ENCODE assay signal across 11 cellular contexts in the genomic region with DNA sequence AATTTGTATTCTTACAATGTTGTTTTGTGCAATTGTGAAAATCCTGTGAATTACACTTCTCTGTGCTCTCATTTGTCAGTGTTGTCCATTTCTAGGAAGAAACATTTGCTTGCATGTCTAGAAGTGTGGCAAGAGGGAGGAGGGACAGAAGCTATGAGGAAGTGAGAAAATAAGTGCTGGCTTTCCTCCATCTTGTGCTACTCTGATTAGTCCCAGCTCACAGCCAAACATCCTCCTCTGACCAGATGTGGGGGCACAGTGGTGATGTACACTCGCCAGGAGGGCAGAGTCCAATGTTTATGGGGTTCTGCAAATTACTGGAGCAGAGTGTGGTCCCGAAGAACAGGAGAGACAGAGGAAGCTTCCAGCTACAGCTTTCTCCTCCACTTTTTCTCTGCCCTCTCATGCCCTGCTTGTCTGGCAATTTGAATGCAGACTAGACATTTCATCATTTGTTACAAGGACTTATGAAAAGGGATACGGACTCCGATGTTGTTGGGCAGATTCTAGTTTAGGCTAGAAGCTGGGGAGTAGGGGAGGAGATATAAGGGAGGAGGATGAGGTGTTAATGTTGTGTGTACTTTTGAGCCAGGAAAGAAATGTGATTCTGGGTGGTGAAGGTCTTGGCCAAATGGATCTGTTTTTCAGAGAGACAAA.
DNase-seq lines count a peak whose midpoint lies in the region; ATAC-seq, FAIRE-seq and TF ChIP-seq lines count a peak whose summit lies in the region.
"Had no signal": no experiment of that assay in that cellular context is flagged by ENCODE, and none has a peak within 500 bp of the region (broad histone marks: within the 10 kb centered on the region; RNA-seq: fewer than 3 reads in every experiment).

No MANE protein-coding gene starts in this region.

- no peak for TF ChIP-seq EP300 in GM12878 (IDR thresholded peaks at IDR 0.05; ENCODE audit: borderline replicate concordance in 1 of 2, control insufficient read depth in 1 of 2, low read depth in 2 of 2, low read length in 2 of 2)

- FAIRE-seq in GM12878 (lab: Jason Lieb, UNC) (peak; percentile 61), RCC 7860 (lab: Jason Lieb, UNC) (no peak)

- DNase-seq in GM12878 (ENCODE audit: low read depth, low spot score) (peak; percentile 13), ureter (ENCODE audit: low spot score) (no peak), RCC 7860 (ENCODE audit: low spot score) (no peak)
- DNase-seq in activated naive CD4-positive, alpha-beta T cell (lab: John Stamatoyannopoulos, UW), result no peak
- no peak for DNase-seq in activated naive CD4-positive, alpha-beta T cell treated with anti-CD3 and anti-CD28 coated beads, Interleukin-2, amount 50 U/mL, for 16 hours
- DNase-seq: NCI-H526 treated with DMSO at 0.1 percent for 48 hours, right lobe of liver, upper lobe of left lung had no signal

- POLR2A ChIA-PET in GM12878 (lab: Charles Lee), result interaction anchor here (0.5 kb wide), 1 partner anchor 1255 kb away, joined by 4 read pairs; no protein-coding TSS in a partner anchor

- H3K4me3 ChIP-seq in GM12878, result no peak overlapping the region
- no peak overlapping the region for H3K4me3 ChIP-seq in skeletal muscle satellite cell (ENCODE audit: low read length)
- H3K4me3 ChIP-seq: right lobe of liver, upper lobe of left lung had no signal

- peak; percentile 87 for ATAC-seq in GM19043 (IDR thresholded peaks at IDR 0.05; ENCODE audit: low read depth, unreplicated experiment)
- peak; percentile 85 for ATAC-seq in HG03354 (IDR thresholded peaks at IDR 0.05; ENCODE audit: poor library complexity, severe bottlenecking, unreplicated experiment)
- peak; percentile 95 for ATAC-seq in GM12878

- BruUV-seq in GM12878 (replicated peaks; lab: Mats Ljungman, UMichigan), result no TSS peak

- SMC1A ChIA-PET in GM12878 (lab: Charles Lee; ENCODE audit: uncharacterized antibody, unreplicated experiment), result interaction anchor here (0.6 to 1.0 kb wide), 3 partner anchors 10 to 59 kb away, joined by 3 to 5 read pairs (median 4); no protein-coding TSS in a partner anchor

- H3K9ac ChIP-seq in GM12878 (ENCODE audit: control insufficient read depth, insufficient read depth, low read length) (no peak overlapping the region), skeletal muscle satellite cell (ENCODE audit: low read depth, low read length) (no peak overlapping the region)

- no peaks in the 10 kb centered on the region for H3K9me3 ChIP-seq in GM12878 (replicated peaks; ENCODE audit: control insufficient read depth, insufficient read depth, low read length)
- H3K9me3 ChIP-seq in skeletal muscle satellite cell (replicated peaks; ENCODE audit: low read length), result no peaks in the 10 kb centered on the region
- H3K9me3 ChIP-seq: right lobe of liver had no signal

- in situ Hi-C loops in GM12878 (cut with MboI), result no loop called here

- no peaks in the 10 kb centered on the region for H3K4me1 ChIP-seq in GM12878 (ENCODE audit: control insufficient read depth, insufficient read depth, low read length)
- no peaks in the 10 kb centered on the region for H3K4me1 ChIP-seq in skeletal muscle satellite cell (ENCODE audit: control insufficient read depth, insufficient read depth, low read length)
- H3K4me1 ChIP-seq: right lobe of liver, upper lobe of left lung had no signal

- no peak overlapping the region for H3K4me2 ChIP-seq in GM12878 (ENCODE audit: control insufficient read depth, insufficient read depth)
- H3K4me2 ChIP-seq in skeletal muscle satellite cell (ENCODE audit: low read length), result peak overlapping the region; percentile 14

- no peaks in the 10 kb centered on the region for H3K36me3 ChIP-seq in GM12878 (ENCODE audit: control insufficient read depth in 2 of 2, insufficient read depth in 2 of 2, low read length in 1 of 2)
- no peaks in the 10 kb centered on the region for H3K36me3 ChIP-seq in skeletal muscle satellite cell (ENCODE audit: insufficient read depth, low read length)
- H3K36me3 ChIP-seq: right lobe of liver, upper lobe of left lung had no signal

- no peak for TF ChIP-seq CTCF in GM12878 (IDR thresholded peaks at IDR 0.05 in 2 of 3, conservative IDR thresholded peaks at IDR 0.05 in 1 of 3; ENCODE audit: control insufficient read depth in 2 of 3, extremely low read depth in 1 of 3, insufficient read depth in 1 of 3, low read depth in 3 of 3, low read length in 3 of 3)

- H3K27me3 ChIP-seq in GM12878 (replicated peaks in 1 of 2; ENCODE audit: control insufficient read depth in 2 of 2, insufficient read depth in 2 of 2, low read length in 1 of 2), result no peaks in the 10 kb centered on the region
- no peaks in the 10 kb centered on the region for H3K27me3 ChIP-seq in skeletal muscle satellite cell (ENCODE audit: control insufficient read depth, insufficient read depth, low read length)
- H3K27me3 ChIP-seq: right lobe of liver, upper lobe of left lung had no signal

- no peak for TF ChIP-seq POLR2A in GM12878 (IDR thresholded peaks at IDR 0.05; ENCODE audit: low read depth, low read length)

- intact Hi-C loops in GM12878 (cut with micrococcal nuclease; ENCODE audit: unreplicated experiment), result no loop called here

- RAD21 ChIA-PET in GM12878 (lab: Charles Lee; ENCODE audit: unreplicated experiment), result interaction anchor here (1.1 to 1.3 kb wide), 2 partner anchors 15 to 84 kb away, joined by 3 read pairs; no protein-coding TSS in a partner anchor

- H3K79me2 ChIP-seq in GM12878 (ENCODE audit: control insufficient read depth, insufficient read depth, low read length), result no peaks in the 10 kb centered on the region

- H3K27ac ChIP-seq in GM12878 (ENCODE audit: control insufficient read depth, insufficient read depth), result no peak overlapping the region
- H3K27ac ChIP-seq: right lobe of liver, upper lobe of left lung had no signal

- H2AFZ ChIP-seq in GM12878 (ENCODE audit: control insufficient read depth, low read depth, low read length), result peak overlapping the region; percentile 29

- CTCF ChIA-PET in GM12878 (lab: Yijun Ruan, JAX), result interaction anchor here (1.0 to 1.8 kb wide), 6 partner anchors 10 to 130 kb away, joined by 3 to 5 read pairs (median 3); no protein-coding TSS in a partner anchor

- 51% methylated on average over 4 of the region's 4 CpGs for WGBS in GM12878 (ENCODE audit: insufficient coverage, insufficient replicate concordance, low lambda C conversion rate, missing lambda C conversion rate)

- TF ChIP-seq RAD21 in GM12878 (IDR thresholded peaks at IDR 0.05; ENCODE audit: insufficient read depth, low read depth, low read length), result no peak

- no peaks in the 10 kb centered on the region for H4K20me1 ChIP-seq in GM12878 (ENCODE audit: control insufficient read depth, insufficient read depth)

TF ChIP-seq in GM12878, 131 proteins besides CTCF, POLR2A, EP300 and RAD21 (continues in another document):
- TF ChIP-seq SPI1 (IDR thresholded peaks at IDR 0.05; ENCODE audit: borderline replicate concordance, insufficient read depth, low read depth, low read length) (peak; percentile 93), NR2C1 (IDR thresholded peaks at IDR 0.05) (no peak), NRF1 (conservative IDR thresholded peaks at IDR 0.05; ENCODE audit: low read depth, low read length) (no peak), CHD4 (IDR thresholded peaks at IDR 0.05) (no peak), MTA2 (IDR thresholded peaks at IDR 0.05; ENCODE audit: low read depth) (peak; percentile 23; the same call in 1 of the 2 replicates), SMAD1 (IDR thresholded peaks at IDR 0.05; ENCODE audit: low read depth, partially characterized antibody) (no peak), IKZF2 (IDR thresholded peaks at IDR 0.05) (peak; percentile 26 to 31; a peak in 2 of 4 replicates), FOXK2 (IDR thresholded peaks at IDR 0.05) (no peak)
- TF ChIP-seq, protein P1, sequence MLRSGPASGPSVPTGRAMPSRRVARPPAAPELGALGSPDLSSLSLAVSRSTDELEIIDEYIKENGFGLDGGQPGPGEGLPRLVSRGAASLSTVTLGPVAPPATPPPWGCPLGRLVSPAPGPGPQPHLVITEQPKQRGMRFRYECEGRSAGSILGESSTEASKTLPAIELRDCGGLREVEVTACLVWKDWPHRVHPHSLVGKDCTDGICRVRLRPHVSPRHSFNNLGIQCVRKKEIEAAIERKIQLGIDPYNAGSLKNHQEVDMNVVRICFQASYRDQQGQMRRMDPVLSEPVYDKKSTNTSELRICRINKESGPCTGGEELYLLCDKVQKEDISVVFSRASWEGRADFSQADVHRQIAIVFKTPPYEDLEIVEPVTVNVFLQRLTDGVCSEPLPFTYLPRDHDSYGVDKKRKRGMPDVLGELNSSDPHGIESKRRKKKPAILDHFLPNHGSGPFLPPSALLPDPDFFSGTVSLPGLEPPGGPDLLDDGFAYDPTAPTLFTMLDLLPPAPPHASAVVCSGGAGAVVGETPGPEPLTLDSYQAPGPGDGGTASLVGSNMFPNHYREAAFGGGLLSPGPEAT (IDR thresholded peaks at IDR 0.05; ENCODE audit: low read depth), result 0 out of 2 replicates have a peak, but pooled peaks have one; percentile 43
